Comparison of ENCODE assay signal across 8 cellular contexts in the genomic region with DNA sequence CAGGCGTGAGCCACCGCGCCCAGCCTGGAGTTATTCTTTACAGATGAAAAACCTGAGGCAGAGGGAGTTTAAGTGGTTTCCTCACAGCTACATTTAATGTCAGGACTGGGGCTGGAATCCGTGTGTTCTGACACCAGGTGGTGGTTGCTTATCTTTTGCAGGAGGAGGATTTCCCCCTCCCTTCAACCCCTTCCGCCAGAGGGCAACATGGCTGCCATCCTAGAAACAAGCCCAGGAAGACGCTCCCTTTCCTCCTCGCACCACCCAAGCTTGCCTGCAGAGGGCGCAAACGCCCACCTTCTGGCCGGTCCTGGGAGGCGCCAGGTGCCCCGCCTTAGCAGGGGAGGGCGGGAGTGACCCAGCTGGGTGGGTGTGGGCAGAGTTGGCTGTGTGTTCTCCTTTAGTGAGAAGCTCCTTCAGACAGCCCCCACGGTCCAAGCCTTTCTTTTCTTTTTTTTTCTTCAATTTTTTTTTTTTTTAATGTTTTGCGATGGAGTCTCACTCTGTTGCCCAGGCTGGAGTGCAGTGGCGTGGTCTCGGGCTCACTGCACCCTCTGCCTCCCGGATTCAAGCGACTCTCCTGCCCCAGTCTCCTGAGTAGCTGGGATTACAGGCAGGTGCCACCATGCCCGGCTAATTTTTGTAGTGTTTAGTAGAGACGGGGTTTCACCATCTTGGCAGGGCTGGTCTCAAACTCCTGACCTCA. TPM values are rescaled to one million over a fixed set of nuclear protein-coding genes. Genes with fewer than 3 reads are reported as not detected.
A peak's percentile ranks its signal among the peaks of the same experiment; 100 is the strongest.
DNase-seq lines count a peak whose midpoint lies in the region; TF ChIP-seq lines count a peak whose summit lies in the region.

No MANE protein-coding gene starts in this region.

- H3K27me3 ChIP-seq in cardiac muscle cell (no peaks in the 10 kb centered on the region), prostate gland (replicated peaks; ENCODE audit: insufficient read depth) (no peaks in the 10 kb centered on the region), vagina (no peaks in the 10 kb centered on the region)

- WGBS in prostate gland, result 29% methylated on average over 21 of the region's 21 CpGs

- CTCF ChIA-PET in Calu3 (lab: Charles Lee), result interaction anchor here (1.0 kb wide), 1 partner anchor 1057 kb away, joined by 5 read pairs; no protein-coding TSS in a partner anchor
- CTCF ChIA-PET in HEK293T (lab: Yijun Ruan, JAX), result interaction anchor here (0.5 to 1.3 kb wide), 5 partner anchors 8 to 262 kb away, joined by 3 to 6 read pairs (median 4); no protein-coding TSS in a partner anchor

- H3K27me3 Mint-ChIP-seq in Calu3 (ENCODE audit: unreplicated experiment), result peaks cover 19% of the 10 kb centered on the region
- H3K27me3 Mint-ChIP-seq in activated naive CD8-positive, alpha-beta T cell treated with anti-CD3 and anti-CD28 coated beads for 36 hours, result peaks cover 38% of the 10 kb centered on the region

- H3K27ac Mint-ChIP-seq in Calu3 (ENCODE audit: unreplicated experiment), result no peak overlapping the region
- H3K27ac Mint-ChIP-seq in activated naive CD8-positive, alpha-beta T cell treated with anti-CD3 and anti-CD28 coated beads for 36 hours, result no peak overlapping the region

- no peaks in the 10 kb centered on the region for H3K9me3 ChIP-seq in cardiac muscle cell (ENCODE audit: low read depth)
- H3K9me3 ChIP-seq in prostate gland, result no peaks in the 10 kb centered on the region
- H3K9me3 ChIP-seq in vagina, result no peaks in the 10 kb centered on the region

- H3K4me1 Mint-ChIP-seq in Calu3 (ENCODE audit: low read depth, unreplicated experiment), result no peaks in the 10 kb centered on the region
- peaks cover 5% of the 10 kb centered on the region for H3K4me1 Mint-ChIP-seq in activated naive CD8-positive, alpha-beta T cell treated with anti-CD3 and anti-CD28 coated beads for 36 hours

- H3K4me3 ChIP-seq in cardiac muscle cell (no peak overlapping the region), prostate gland (no peak overlapping the region), vagina (no peak overlapping the region)

- no peaks in the 10 kb centered on the region for H3K36me3 Mint-ChIP-seq in Calu3 (ENCODE audit: insufficient read depth, unreplicated experiment)
- no peaks in the 10 kb centered on the region for H3K36me3 Mint-ChIP-seq in activated naive CD8-positive, alpha-beta T cell treated with anti-CD3 and anti-CD28 coated beads for 36 hours

- no peaks in the 10 kb centered on the region for H3K4me1 ChIP-seq in cardiac muscle cell (ENCODE audit: low read depth)
- H3K4me1 ChIP-seq in prostate gland (replicated peaks), result no peaks in the 10 kb centered on the region
- H3K4me1 ChIP-seq in vagina, result no peaks in the 10 kb centered on the region

- H3K4me3 Mint-ChIP-seq in Calu3 (ENCODE audit: low read depth, unreplicated experiment), result no peak overlapping the region
- no peak overlapping the region for H3K4me3 Mint-ChIP-seq in activated naive CD8-positive, alpha-beta T cell treated with anti-CD3 and anti-CD28 coated beads for 36 hours

- no peak overlapping the region for H3K27ac ChIP-seq in cardiac muscle cell
- H3K27ac ChIP-seq in prostate gland, result no peak overlapping the region
- H3K27ac ChIP-seq in vagina, result no peak overlapping the region

- no peaks in the 10 kb centered on the region for H3K9me3 Mint-ChIP-seq in Calu3 (ENCODE audit: low read depth, unreplicated experiment)
- no peaks in the 10 kb centered on the region for H3K9me3 Mint-ChIP-seq in activated naive CD8-positive, alpha-beta T cell treated with anti-CD3 and anti-CD28 coated beads for 36 hours

- TF ChIP-seq POLR2A in prostate gland (IDR thresholded peaks at IDR 0.05) (no peak), vagina (IDR thresholded peaks at IDR 0.05) (no peak)

- TF ChIP-seq CTCF in Calu3 (IDR thresholded peaks at IDR 0.05; ENCODE audit: unreplicated experiment), result peak; percentile 78
- peak; percentile 90 for TF ChIP-seq CTCF in cardiac muscle cell (IDR thresholded peaks at IDR 0.05; ENCODE audit: low read depth, low read length)
- TF ChIP-seq CTCF in prostate gland (IDR thresholded peaks at IDR 0.05), result peak in 3 of 4 experiments; percentile 54 to 75 (median 55)
- peak; percentile 32 to 60 (median 42) for TF ChIP-seq CTCF in vagina (IDR thresholded peaks at IDR 0.05)

- POLR2A ChIA-PET in HEK293T (lab: Yijun Ruan, JAX), result interaction anchor here (0.6 kb wide), 1 partner anchor 1736 kb away, joined by 3 read pairs; no protein-coding TSS in a partner anchor

- intact Hi-C loops in Calu3 (cut with micrococcal nuclease; ENCODE audit: unreplicated experiment) (no loop called here), prostate gland (cut with DNase I) (no loop called here), vagina (cut with DNase I) (no loop called here)

- DNase-seq in Calu3 (peak; percentile 91), HEK293T (ENCODE audit: extremely low spot score) (peak; percentile 96), NCI-H187 (lab: John Stamatoyannopoulos, UW) (peak; percentile 79 to 87), SW480 (ENCODE audit: low spot score) (peak; percentile 78), cardiac muscle cell (ENCODE audit: low read depth in 1 of 2, low spot score in 1 of 2) (peak; percentile 88 to 91), prostate gland (ENCODE audit: low spot score) (peak; percentile 48), vagina (ENCODE audit: extremely low spot score in 2 of 2) (no peak)
- DNase-seq in activated naive CD8-positive, alpha-beta T cell treated with anti-CD3 and anti-CD28 coated beads for 36 hours, result peak; percentile 91

- BruUV-seq in Calu3 (replicated peaks; lab: Mats Ljungman, UMichigan), result no TSS peak

- H3K36me3 ChIP-seq in cardiac muscle cell (no peaks in the 10 kb centered on the region), prostate gland (no peaks in the 10 kb centered on the region), vagina (no peaks in the 10 kb centered on the region)

TF ChIP-seq in HEK293T, 16 proteins besides CTCF, POLR2A, EP300 and RAD21:
- TF ChIP-seq NFRKB (IDR thresholded peaks at IDR 0.05), result no peak
- no peak for TF ChIP-seq SP1 (IDR thresholded peaks at IDR 0.05)
- TF ChIP-seq BHLHE40 (IDR thresholded peaks at IDR 0.05; ENCODE audit: borderline replicate concordance), result no peak
- no peak for TF ChIP-seq FOXM1 (IDR thresholded peaks at IDR 0.05; ENCODE audit: borderline replicate concordance)

RNA-seq across cellular contexts. Expression of a gene that starts 9.9 kb away (rescaled TPM):
- 28.9 and 38.4 TPM in 2 replicates for total RNA-seq in Calu3 (2022)
- total RNA-seq in activated naive CD8-positive, alpha-beta T cell treated with anti-CD3 and anti-CD28 coated beads for 36 hours, result not detected
- 2.9 and 3.5 TPM in 2 replicates for total RNA-seq in cardiac muscle cell
- 1.1 and 1.2 TPM in 2 replicates for polyA plus RNA-seq in cardiac muscle cell
- 10 to 100 TPM; 28.9 to 48.3 TPM for total RNA-seq in prostate gland
- total RNA-seq in vagina, result 22.6 TPM

RNA-seq across cellular contexts. Expression of a gene that starts 36.9 kb away (rescaled TPM):
- total RNA-seq in Calu3 (2022), result 0.15 TPM in 1 of 2 replicates, not detected in the other
- total RNA-seq in activated naive CD8-positive, alpha-beta T cell treated with anti-CD3 and anti-CD28 coated beads for 36 hours, result not detected
- 0.33 and 0.67 TPM in 2 replicates for total RNA-seq in cardiac muscle cell
- polyA plus RNA-seq in cardiac muscle cell, result 0.07 and 0.35 TPM in 2 replicates
- total RNA-seq in prostate gland, result 1 to 10 TPM in 1 of 2 donors, not detected in 1; 1.9 TPM
- 0.25 TPM for total RNA-seq in vagina

Comparison
In these comparisons a context has a peak if more than half of its experiments do, and no peak if none do; other contexts are left out.
1. DNase-seq: peak in Calu3 (single experiment), HEK293T (single experiment), NCI-H187 (2 of 2), SW480 (single experiment), activated naive CD8-positive, alpha-beta T cell treated with anti-CD3 and anti-CD28 coated beads for 36 hours (single experiment), cardiac muscle cell (2 of 2) and prostate gland (single experiment); none in vagina (0 of 2).
2. Peak in every context shown above with its lines, with median percentiles within 50 percentile points of each other: CTCF ChIP-seq.